In genomic region chr17:29131814-29132682, GRCh38 we compare ENCODE assay signal across 8 cellular contexts. TPM values are rescaled to one million over a fixed set of nuclear protein-coding genes. Genes with fewer than 3 reads are reported as not detected.
DNase-seq lines count a peak whose midpoint lies in the region; ATAC-seq and TF ChIP-seq lines count a peak whose summit lies in the region.

No MANE protein-coding gene starts in this region.

- no peak for ATAC-seq in CD4-positive, CD25-positive, alpha-beta regulatory T cell (ENCODE audit: low read depth in 2 of 2)
- ATAC-seq in GM21529 (IDR thresholded peaks at IDR 0.05; ENCODE audit: unreplicated experiment) = no peak

- H3K9me2 ChIP-seq in Loucy (replicated peaks; ENCODE audit: low read depth, low read length) = no peaks in the 10 kb centered on the region

- peaks cover 36% of the 10 kb centered on the region for H3K4me1 ChIP-seq in CD4-positive, CD25-positive, alpha-beta regulatory T cell (ENCODE audit: control insufficient read depth, insufficient read depth, low read length, poor library complexity, severe bottlenecking)
- peaks cover 67% of the 10 kb centered on the region for H3K4me1 ChIP-seq in Loucy (ENCODE audit: insufficient read depth, low read length, poor library complexity, severe bottlenecking)

- H3K27ac ChIP-seq in CD4-positive, CD25-positive, alpha-beta regulatory T cell (ENCODE audit: insufficient read depth, low read length, poor library complexity, severe bottlenecking) = peak overlapping the region; percentile 28

- H3K27ac Mint-ChIP-seq in CD4-positive, CD25-positive, alpha-beta regulatory T cell = peak overlapping the region; percentile 35 to 88 (median 50)
- H3K27ac Mint-ChIP-seq in dendritic cell treated with granulocyte-macrophage colony-stimulating factor and Interleukin-4, amounts not matched to agents 40 ng/mL and 50 ng/mL, for 4 days = peak overlapping the region; percentile 54
- peak overlapping the region; percentile 69 for H3K27ac Mint-ChIP-seq in osteocyte (ENCODE audit: unreplicated experiment)

- no peaks in the 10 kb centered on the region for H3F3A ChIP-seq in Loucy (ENCODE audit: low read depth)

- H3K4me3 Mint-ChIP-seq in CD4-positive, CD25-positive, alpha-beta regulatory T cell = peak overlapping the region in 3 of 4 donors; percentile 10 to 58 (median 29)
- H3K4me3 Mint-ChIP-seq in dendritic cell treated with granulocyte-macrophage colony-stimulating factor and Interleukin-4, amounts not matched to agents 40 ng/mL and 50 ng/mL, for 4 days = peak overlapping the region; percentile 28
- H3K4me3 Mint-ChIP-seq in osteocyte (ENCODE audit: unreplicated experiment) = no peak overlapping the region

- no peaks in the 10 kb centered on the region for H3K27me3 ChIP-seq in CD4-positive, CD25-positive, alpha-beta regulatory T cell (ENCODE audit: control insufficient read depth, insufficient read depth, low read length)
- H3K27me3 ChIP-seq in Loucy (ENCODE audit: insufficient read depth, low read length, poor library complexity, severe bottlenecking) = no peaks in the 10 kb centered on the region

- H4K20me1 ChIP-seq in Loucy (ENCODE audit: insufficient read depth, low read length, poor library complexity, severe bottlenecking) = peaks cover 95% of the 10 kb centered on the region

- no peak overlapping the region for H3K4me3 ChIP-seq in CD4-positive, CD25-positive, alpha-beta regulatory T cell (ENCODE audit: low read depth, low read length)
- H3K4me3 ChIP-seq in Loucy (ENCODE audit: low read length, poor library complexity, severe bottlenecking) = peak overlapping the region; percentile 65

- peaks cover 68% of the 10 kb centered on the region for H3K36me3 ChIP-seq in CD4-positive, CD25-positive, alpha-beta regulatory T cell (ENCODE audit: control insufficient read depth, insufficient read depth, low read length)
- peaks cover 43% of the 10 kb centered on the region; the same call in 1 of the 2 replicates for H3K36me3 ChIP-seq in Loucy (ENCODE audit: insufficient read depth, low read length)

- intact Hi-C loops in dendritic cell treated with granulocyte-macrophage colony-stimulating factor and Interleukin-4, amounts not matched to agents 40 ng/mL and 50 ng/mL, for 4 days (cut with micrococcal nuclease) = no loop called here

- no peaks in the 10 kb centered on the region for H3K27me3 Mint-ChIP-seq in CD4-positive, CD25-positive, alpha-beta regulatory T cell
- no peaks in the 10 kb centered on the region for H3K27me3 Mint-ChIP-seq in dendritic cell treated with granulocyte-macrophage colony-stimulating factor and Interleukin-4, amounts not matched to agents 40 ng/mL and 50 ng/mL, for 4 days
- no peaks in the 10 kb centered on the region for H3K27me3 Mint-ChIP-seq in osteocyte (ENCODE audit: unreplicated experiment)

- no peaks in the 10 kb centered on the region for H3K9me3 Mint-ChIP-seq in CD4-positive, CD25-positive, alpha-beta regulatory T cell
- H3K9me3 Mint-ChIP-seq in dendritic cell treated with granulocyte-macrophage colony-stimulating factor and Interleukin-4, amounts not matched to agents 40 ng/mL and 50 ng/mL, for 4 days = no peaks in the 10 kb centered on the region
- no peaks in the 10 kb centered on the region for H3K9me3 Mint-ChIP-seq in osteocyte (ENCODE audit: unreplicated experiment)

- TF ChIP-seq CTCF in Loucy (conservative IDR thresholded peaks at IDR 0.05; ENCODE audit: low read length) (no peak), osteocyte (IDR thresholded peaks at IDR 0.05) (no peak)

- no peaks in the 10 kb centered on the region for H3K9me3 ChIP-seq in CD4-positive, CD25-positive, alpha-beta regulatory T cell (ENCODE audit: control insufficient read depth in 2 of 2, low read length in 2 of 2)
- no peaks in the 10 kb centered on the region for H3K9me3 ChIP-seq in Loucy (ENCODE audit: insufficient read depth, low read depth, low read length)

- H2AFZ ChIP-seq in Loucy (ENCODE audit: low read length) = no peak overlapping the region

- H3K4me2 ChIP-seq in Loucy (ENCODE audit: low read depth, low read length, poor library complexity, severe bottlenecking) = peak overlapping the region; percentile 83

- peaks cover 17% of the 10 kb centered on the region for H3K36me3 Mint-ChIP-seq in CD4-positive, CD25-positive, alpha-beta regulatory T cell
- peaks cover 95% of the 10 kb centered on the region for H3K36me3 Mint-ChIP-seq in dendritic cell treated with granulocyte-macrophage colony-stimulating factor and Interleukin-4, amounts not matched to agents 40 ng/mL and 50 ng/mL, for 4 days (ENCODE audit: low read depth)
- peaks cover 4% of the 10 kb centered on the region for H3K36me3 Mint-ChIP-seq in osteocyte (ENCODE audit: unreplicated experiment)

- DNase-seq in CD4-positive, CD25-positive, alpha-beta regulatory T cell = no peak
- DNase-seq in osteocyte (ENCODE audit: extremely low spot score, unreplicated experiment) (no peak), COLO829 (ENCODE audit: low spot score) (no peak), DMS53 treated with DMSO at 0.1 percent for 48 hours (lab: John Stamatoyannopoulos, UW; ENCODE audit: unreplicated experiment) (no peak), NCI-H1417 treated with DMSO at 0.1 percent for 48 hours (lab: John Stamatoyannopoulos, UW) (no peak)

- peaks cover 8 to 55% (median 33%) of the 10 kb centered on the region in 4 donors for H3K4me1 Mint-ChIP-seq in CD4-positive, CD25-positive, alpha-beta regulatory T cell
- H3K4me1 Mint-ChIP-seq in dendritic cell treated with granulocyte-macrophage colony-stimulating factor and Interleukin-4, amounts not matched to agents 40 ng/mL and 50 ng/mL, for 4 days (ENCODE audit: low read depth) = peaks cover 87% of the 10 kb centered on the region
- peaks cover 24% of the 10 kb centered on the region for H3K4me1 Mint-ChIP-seq in osteocyte (ENCODE audit: unreplicated experiment)

- peak overlapping the region; percentile 60 for H3K9ac ChIP-seq in Loucy (ENCODE audit: low read depth, low read length, poor library complexity, severe bottlenecking)

- peaks cover 100% of the 10 kb centered on the region for H3K79me2 ChIP-seq in Loucy (ENCODE audit: insufficient read depth, low read length)

RNA-seq across cellular contexts. Expression of gene MYO18A, which starts 48.1 kb away (rescaled TPM):
- total RNA-seq in CD4-positive, CD25-positive, alpha-beta regulatory T cell = 193 TPM
- polyA plus RNA-seq in CD4-positive, CD25-positive, alpha-beta regulatory T cell = 10 to 100 TPM; 16.8 to 22.6 (median 20.2) TPM
- total RNA-seq in osteocyte = 27.8 and 28.8 TPM in 2 replicates
